In genomic region chr7:7432979-7433378, GRCh38 we compare ENCODE assay signal across 30 cellular contexts.
"Had no signal": no experiment of that assay in that cellular context is flagged by ENCODE, and none has a peak within 500 bp of the region (broad histone marks: within the 10 kb centered on the region; RNA-seq: fewer than 3 reads in every experiment).

No MANE protein-coding gene starts in this region.

- ATAC-seq: activated T-helper 17 cell treated with anti-CD3 and anti-CD28 coated beads, Interleukin-2, amount 50 U/mL, for 72 hours; foreskin keratinocyte; gastrocnemius medialis; heart left ventricle had no signal

- H3K4me3 Mint-ChIP-seq: activated CD4-positive, alpha-beta memory T cell treated with anti-CD3 and anti-CD28 coated beads, Interleukin-2, amount 10 ng/mL, durations not matched to agents 7 days and 5 days; activated CD4-positive, alpha-beta T cell treated with anti-CD3 and anti-CD28 coated beads, Interleukin-2, amount 10 ng/mL, durations not matched to agents 7 days and 5 days; activated naive CD8-positive, alpha-beta T cell; activated T-cell treated with anti-CD3 and anti-CD28 coated beads, Interleukin-2, amount 50 U/mL, for 24 hours; activated T-helper 17 cell treated with anti-CD3 and anti-CD28 coated beads, Interleukin-2, amount 50 U/mL, for 72 hours; central memory CD8-positive, alpha-beta T cell; dendritic cell treated with granulocyte-macrophage colony-stimulating factor and Interleukin-4, amounts not matched to agents 40 ng/mL and 50 ng/mL, for 4 days; endodermal cell had no signal

- H3K27me3 ChIP-seq: brain microvascular endothelial cell, esophagus squamous epithelium, foreskin keratinocyte, gastrocnemius medialis had no signal

- H3K4me3 ChIP-seq: coronary artery, dorsolateral prefrontal cortex, esophagus squamous epithelium, gastrocnemius medialis, heart left ventricle had no signal

- H3K36me3 ChIP-seq: brain microvascular endothelial cell, esophagus squamous epithelium, gastrocnemius medialis, heart left ventricle had no signal

- H3K9me3 Mint-ChIP-seq: activated CD4-positive, alpha-beta memory T cell treated with anti-CD3 and anti-CD28 coated beads, Interleukin-2, amount 10 ng/mL, durations not matched to agents 7 days and 5 days; activated CD4-positive, alpha-beta T cell treated with anti-CD3 and anti-CD28 coated beads, Interleukin-2, amount 10 ng/mL, durations not matched to agents 7 days and 5 days; activated T-cell treated with anti-CD3 and anti-CD28 coated beads, Interleukin-2, amount 50 U/mL, for 24 hours; activated T-helper 17 cell treated with anti-CD3 and anti-CD28 coated beads, Interleukin-2, amount 50 U/mL, for 72 hours; central memory CD8-positive, alpha-beta T cell; dendritic cell treated with granulocyte-macrophage colony-stimulating factor and Interleukin-4, amounts not matched to agents 40 ng/mL and 50 ng/mL, for 4 days; endodermal cell had no signal

- H3K27ac Mint-ChIP-seq: activated CD4-positive, alpha-beta memory T cell treated with anti-CD3 and anti-CD28 coated beads, Interleukin-2, amount 10 ng/mL, durations not matched to agents 7 days and 5 days; activated CD4-positive, alpha-beta T cell treated with anti-CD3 and anti-CD28 coated beads, Interleukin-2, amount 10 ng/mL, durations not matched to agents 7 days and 5 days; activated naive CD8-positive, alpha-beta T cell; activated T-cell treated with anti-CD3 and anti-CD28 coated beads, Interleukin-2, amount 50 U/mL, for 24 hours; activated T-helper 17 cell treated with anti-CD3 and anti-CD28 coated beads, Interleukin-2, amount 50 U/mL, for 72 hours; dendritic cell treated with granulocyte-macrophage colony-stimulating factor and Interleukin-4, amounts not matched to agents 40 ng/mL and 50 ng/mL, for 4 days; endodermal cell had no signal

- H3K27me3 Mint-ChIP-seq: activated naive CD8-positive, alpha-beta T cell; dendritic cell treated with granulocyte-macrophage colony-stimulating factor and Interleukin-4, amounts not matched to agents 40 ng/mL and 50 ng/mL, for 4 days had no signal

- H3K9me3 ChIP-seq: esophagus squamous epithelium, gastrocnemius medialis, heart left ventricle had no signal

- H3K4me1 Mint-ChIP-seq: activated CD4-positive, alpha-beta memory T cell treated with anti-CD3 and anti-CD28 coated beads, Interleukin-2, amount 10 ng/mL, durations not matched to agents 7 days and 5 days; activated CD4-positive, alpha-beta T cell treated with anti-CD3 and anti-CD28 coated beads, Interleukin-2, amount 10 ng/mL, durations not matched to agents 7 days and 5 days; activated T-helper 17 cell treated with anti-CD3 and anti-CD28 coated beads, Interleukin-2, amount 50 U/mL, for 72 hours; central memory CD8-positive, alpha-beta T cell had no signal

- DNase-seq: activated CD4-positive, alpha-beta memory T cell treated with anti-CD3 and anti-CD28 coated beads, Interleukin-2, amount 10 ng/mL, durations not matched to agents 7 days and 5 days; activated CD4-positive, alpha-beta T cell treated with anti-CD3 and anti-CD28 coated beads for 1 hour; activated CD4-positive, alpha-beta T cell treated with anti-CD3 and anti-CD28 coated beads for 4 hours; activated CD4-positive, alpha-beta T cell treated with anti-CD3 and anti-CD28 coated beads, Interleukin-2, amount 10 ng/mL, durations not matched to agents 7 days and 5 days; activated CD4-positive, alpha-beta T cell treated with anti-CD3 and anti-CD28 coated beads, Interleukin-2, amount 50 U/mL, for 4 hours; activated CD8-positive, alpha-beta memory T cell treated with anti-CD3 and anti-CD28 coated beads, Interleukin-2, amount 50 U/mL, for 48 hours; activated effector memory CD4-positive, alpha-beta T cell treated with Interleukin-2 at 50 U/mL for 16 hours; activated gamma-delta T cell treated with Interleukin-2 at 50 U/mL for 16 hours; activated naive CD4-positive, alpha-beta T cell treated with anti-CD3 and anti-CD28 coated beads, Interleukin-2, amount 50 U/mL, for 16 hours; activated naive CD4-positive, alpha-beta T cell treated with Interleukin-2 at 50 U/mL for 16 hours; activated T-cell treated with anti-CD3 and anti-CD28 coated beads for 4 hours; activated T-cell treated with anti-CD3 and anti-CD28 coated beads, Interleukin-2, amount 50 U/mL, for 24 hours; amniotic stem cell; anterior cingulate cortex; brain microvascular endothelial cell; dorsolateral prefrontal cortex; effector memory CD4-positive, alpha-beta T cell; endodermal cell; erythroblast; esophagus squamous epithelium; foreskin keratinocyte; gastrocnemius medialis; glutamatergic neuron; heart left ventricle; T-helper 2 cell had no signal

- H3K27ac ChIP-seq: brain microvascular endothelial cell, coronary artery, dorsolateral prefrontal cortex, esophagus squamous epithelium, foreskin keratinocyte, gastrocnemius medialis, heart left ventricle had no signal

- H3K4me1 ChIP-seq: foreskin keratinocyte, gastrocnemius medialis had no signal
